ENCODE assay signal across 18 cellular contexts in the genomic region with DNA sequence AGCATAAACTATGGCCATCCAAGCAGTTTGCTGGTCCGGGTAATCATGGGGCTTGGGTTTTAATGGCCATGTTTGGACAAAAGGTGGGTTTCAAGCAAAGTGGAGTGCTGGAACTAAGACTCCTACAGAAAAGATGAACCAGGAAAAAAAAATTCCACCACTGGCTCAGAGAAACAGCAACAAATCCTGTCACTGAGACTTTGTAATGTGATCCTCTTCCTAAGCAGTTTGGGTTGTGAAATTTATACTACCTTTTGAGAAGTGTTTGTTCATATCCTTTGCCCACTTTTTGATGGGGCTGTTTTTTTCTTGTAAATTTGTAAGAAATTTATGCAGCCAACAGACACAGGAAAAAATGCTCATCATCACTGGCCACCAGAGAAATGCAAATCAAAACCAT.
"Had no signal": no experiment of that assay in that cellular context is flagged by ENCODE, and none has a peak within 500 bp of the region (broad histone marks: within the 10 kb centered on the region; RNA-seq: fewer than 3 reads in every experiment).

No MANE protein-coding gene starts in this region.

- H3K4me3 ChIP-seq: neural progenitor cell, right atrium auricular region, spleen, suprapubic skin, tibial artery had no signal

- H3K27ac ChIP-seq: neural progenitor cell, right atrium auricular region, spleen, suprapubic skin, tibial artery had no signal

- ATAC-seq: activated CD4-positive, alpha-beta T cell treated with anti-CD3 and anti-CD28 coated beads for 36 hours; activated CD8-positive, alpha-beta memory T cell treated with anti-CD3 and anti-CD28 coated beads, Interleukin-2, amount 10 ng/mL, durations not matched to agents 7 days and 5 days; activated CD8-positive, alpha-beta T cell treated with anti-CD3 and anti-CD28 coated beads, Interleukin-2, amount 10 ng/mL, durations not matched to agents 7 days and 5 days; activated naive CD8-positive, alpha-beta T cell treated with anti-CD3 and anti-CD28 coated beads, Interleukin-2, amount 50 U/mL, for 24 hours; naive thymus-derived CD4-positive, alpha-beta T cell had no signal

- H2AFZ ChIP-seq: neural progenitor cell had no signal

- H3K9me3 ChIP-seq: right atrium auricular region, spleen, suprapubic skin, tibial artery had no signal

- H3K4me2 ChIP-seq: neural progenitor cell had no signal

- H3K9ac ChIP-seq: neural progenitor cell had no signal

- H3K27me3 ChIP-seq: neural progenitor cell, right atrium auricular region, spleen, suprapubic skin, tibial artery had no signal

- DNase-seq: activated CD4-positive, alpha-beta T cell treated with anti-CD3 and anti-CD28 coated beads for 36 hours; activated CD4-positive, CD25-positive, alpha-beta regulatory T cell; activated CD8-positive, alpha-beta memory T cell treated with anti-CD3 and anti-CD28 coated beads, Interleukin-2, amount 10 ng/mL, durations not matched to agents 7 days and 5 days; activated CD8-positive, alpha-beta T cell treated with anti-CD3 and anti-CD28 coated beads, Interleukin-2, amount 10 ng/mL, durations not matched to agents 7 days and 5 days; activated naive CD8-positive, alpha-beta T cell treated with anti-CD3 and anti-CD28 coated beads, Interleukin-2, amount 50 U/mL, for 24 hours; activated T-cell treated with anti-CD3 and anti-CD28 coated beads, Interleukin-2, amount 50 U/mL, for 48 hours; effector memory CD4-positive, alpha-beta T cell; hippocampal formation; immature natural killer cell; midbrain; naive thymus-derived CD4-positive, alpha-beta T cell; spleen; stimulated activated naive CD4-positive, alpha-beta T cell; T-helper 1 cell; tibial artery had no signal

- H3K36me3 ChIP-seq: neural progenitor cell, right atrium auricular region, spleen, suprapubic skin, tibial artery had no signal

- H3K4me1 ChIP-seq: neural progenitor cell, right atrium auricular region had no signal
